In genomic region chr15:31488437-31489204, GRCh38 we compare ENCODE assay signal across 8 cellular contexts.
DNase-seq lines count a peak whose midpoint lies in the region; ATAC-seq and TF ChIP-seq lines count a peak whose summit lies in the region.

No MANE protein-coding gene starts in this region.

- peak; percentile 41 for ATAC-seq in HG03439 (IDR thresholded peaks at IDR 0.05; ENCODE audit: unreplicated experiment)
- peak; percentile 63 to 78 (median 65) for ATAC-seq in natural killer cell

- H3K27me3 Mint-ChIP-seq in activated T-cell treated with anti-CD3 and anti-CD28 coated beads, Interleukin-2, amount 50 U/mL, for 24 hours: peaks cover 2% of the 10 kb centered on the region
- H3K27me3 Mint-ChIP-seq in natural killer cell (ENCODE audit: low read depth in 2 of 2): peaks cover 0 to 3% of the 10 kb centered on the region in 2 donors

- peaks cover 11% of the 10 kb centered on the region for H3K9me3 Mint-ChIP-seq in activated T-cell treated with anti-CD3 and anti-CD28 coated beads, Interleukin-2, amount 50 U/mL, for 24 hours
- peaks cover 0 to 7% of the 10 kb centered on the region in 2 donors for H3K9me3 Mint-ChIP-seq in natural killer cell

- peaks cover 8% of the 10 kb centered on the region for H3K36me3 Mint-ChIP-seq in activated T-cell treated with anti-CD3 and anti-CD28 coated beads, Interleukin-2, amount 50 U/mL, for 24 hours (ENCODE audit: low read depth)
- H3K36me3 Mint-ChIP-seq in natural killer cell: peaks cover 11% of the 10 kb centered on the region

- H3K4me3 ChIP-seq in AG04450 (ENCODE audit: low read depth, low read length): no peak overlapping the region
- H3K4me3 ChIP-seq in GM12865 (ENCODE audit: low read depth, low read length): no peak overlapping the region

- peaks cover 11% of the 10 kb centered on the region for H3K9me3 ChIP-seq in AG04450 (ENCODE audit: control insufficient read depth, insufficient read depth, low read length)

- no peak overlapping the region for H3K27ac ChIP-seq in AG04450 (ENCODE audit: low read depth, low read length)

- CTCF ChIA-PET in AG04450 (lab: Charles Lee): interaction anchor here (0.5 to 5.7 kb wide), 71 partner anchors 8 to 1804 kb away, joined by 3 to 89 read pairs (median 4); partner anchors contain the start of gene FAN1

- peaks cover 8% of the 10 kb centered on the region for H3K27me3 ChIP-seq in AG04450 (ENCODE audit: control insufficient read depth, insufficient read depth, low read length)

- DNase-seq in AG04450 (ENCODE audit: low read depth, low spot score): peak; percentile 81
- DNase-seq in GM12865 (ENCODE audit: low read depth): peak; percentile 90
- peak; percentile 47 for DNase-seq in NCI-H774 (lab: John Stamatoyannopoulos, UW)
- DNase-seq in activated T-cell treated with anti-CD3 and anti-CD28 coated beads, Interleukin-2, amount 50 U/mL, for 24 hours: peak; percentile 70
- DNase-seq in fibroblast of gingiva (ENCODE audit: low read depth): peak; percentile 85
- DNase-seq in natural killer cell: peak; percentile 30
- no peak for DNase-seq in effector CD8-positive, alpha-beta T cell (lab: John Stamatoyannopoulos, UW)

- intact Hi-C loops in natural killer cell (cut with micrococcal nuclease): loop anchor here (1.0 to 5.0 kb wide), 5 partner anchors 51 to 288 kb away; no protein-coding TSS in a partner anchor

- peaks cover 64% of the 10 kb centered on the region for H3K4me1 Mint-ChIP-seq in activated T-cell treated with anti-CD3 and anti-CD28 coated beads, Interleukin-2, amount 50 U/mL, for 24 hours (ENCODE audit: low read depth)
- peaks cover 22 to 28% of the 10 kb centered on the region in 2 donors for H3K4me1 Mint-ChIP-seq in natural killer cell

- H3K27ac Mint-ChIP-seq in activated T-cell treated with anti-CD3 and anti-CD28 coated beads, Interleukin-2, amount 50 U/mL, for 24 hours: peak overlapping the region; percentile 85
- peak overlapping the region in 1 of 2 donors; percentile 56 for H3K27ac Mint-ChIP-seq in natural killer cell

- H3K4me3 Mint-ChIP-seq in activated T-cell treated with anti-CD3 and anti-CD28 coated beads, Interleukin-2, amount 50 U/mL, for 24 hours: peak overlapping the region; percentile 37
- no peak overlapping the region for H3K4me3 Mint-ChIP-seq in natural killer cell

- POLR2A ChIA-PET in AG04450 (lab: Yijun Ruan, JAX): interaction anchor here (0.9 kb wide), 1 partner anchor 16 kb away, joined by 6 read pairs; no protein-coding TSS in a partner anchor

- TF ChIP-seq CTCF in AG04450 (IDR thresholded peaks at IDR 0.05; ENCODE audit: low read depth, low read length) (peak; percentile 97), GM12865 (IDR thresholded peaks at IDR 0.05; ENCODE audit: insufficient read depth, low read depth, low read length, missing control alignments) (peak; percentile 77), natural killer cell (IDR thresholded peaks at IDR 0.05) (peak; percentile 91)
